Comparison of ENCODE assay signal across 2 cellular contexts in the genomic region with DNA sequence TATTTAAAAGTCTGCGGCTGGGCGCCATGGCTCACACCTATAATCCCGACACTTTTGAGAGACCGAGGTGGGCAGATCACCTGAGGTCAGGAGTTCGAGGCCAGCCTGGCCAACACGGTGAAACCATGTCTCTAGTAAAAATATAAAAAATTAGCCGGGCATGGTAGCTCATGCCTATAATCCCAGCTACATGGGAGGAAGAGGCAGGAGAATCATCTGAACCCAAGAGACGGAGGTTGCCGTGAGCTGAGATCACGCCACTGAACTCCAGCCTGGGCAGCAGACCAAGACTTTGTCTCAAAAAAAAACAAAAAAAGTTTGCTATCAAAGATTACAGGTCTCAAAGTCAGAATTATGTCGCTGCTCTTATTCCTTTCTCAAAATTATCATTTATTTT.
TF ChIP-seq lines count a peak whose summit lies in the region.

No MANE protein-coding gene starts in this region.

TF ChIP-seq in SK-N-SH, 30 proteins besides CTCF, POLR2A, EP300 and RAD21 (continued from another document):
- TF ChIP-seq, protein P1, sequence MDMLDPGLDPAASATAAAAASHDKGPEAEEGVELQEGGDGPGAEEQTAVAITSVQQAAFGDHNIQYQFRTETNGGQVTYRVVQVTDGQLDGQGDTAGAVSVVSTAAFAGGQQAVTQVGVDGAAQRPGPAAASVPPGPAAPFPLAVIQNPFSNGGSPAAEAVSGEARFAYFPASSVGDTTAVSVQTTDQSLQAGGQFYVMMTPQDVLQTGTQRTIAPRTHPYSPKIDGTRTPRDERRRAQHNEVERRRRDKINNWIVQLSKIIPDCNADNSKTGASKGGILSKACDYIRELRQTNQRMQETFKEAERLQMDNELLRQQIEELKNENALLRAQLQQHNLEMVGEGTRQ (IDR thresholded peaks at IDR 0.05; ENCODE audit: borderline replicate concordance, low read depth, low read length) = no peak
- no peak for TF ChIP-seq SIN3A (IDR thresholded peaks at IDR 0.05; ENCODE audit: borderline replicate concordance, low read depth, low read length)
- TF ChIP-seq, protein P2, sequence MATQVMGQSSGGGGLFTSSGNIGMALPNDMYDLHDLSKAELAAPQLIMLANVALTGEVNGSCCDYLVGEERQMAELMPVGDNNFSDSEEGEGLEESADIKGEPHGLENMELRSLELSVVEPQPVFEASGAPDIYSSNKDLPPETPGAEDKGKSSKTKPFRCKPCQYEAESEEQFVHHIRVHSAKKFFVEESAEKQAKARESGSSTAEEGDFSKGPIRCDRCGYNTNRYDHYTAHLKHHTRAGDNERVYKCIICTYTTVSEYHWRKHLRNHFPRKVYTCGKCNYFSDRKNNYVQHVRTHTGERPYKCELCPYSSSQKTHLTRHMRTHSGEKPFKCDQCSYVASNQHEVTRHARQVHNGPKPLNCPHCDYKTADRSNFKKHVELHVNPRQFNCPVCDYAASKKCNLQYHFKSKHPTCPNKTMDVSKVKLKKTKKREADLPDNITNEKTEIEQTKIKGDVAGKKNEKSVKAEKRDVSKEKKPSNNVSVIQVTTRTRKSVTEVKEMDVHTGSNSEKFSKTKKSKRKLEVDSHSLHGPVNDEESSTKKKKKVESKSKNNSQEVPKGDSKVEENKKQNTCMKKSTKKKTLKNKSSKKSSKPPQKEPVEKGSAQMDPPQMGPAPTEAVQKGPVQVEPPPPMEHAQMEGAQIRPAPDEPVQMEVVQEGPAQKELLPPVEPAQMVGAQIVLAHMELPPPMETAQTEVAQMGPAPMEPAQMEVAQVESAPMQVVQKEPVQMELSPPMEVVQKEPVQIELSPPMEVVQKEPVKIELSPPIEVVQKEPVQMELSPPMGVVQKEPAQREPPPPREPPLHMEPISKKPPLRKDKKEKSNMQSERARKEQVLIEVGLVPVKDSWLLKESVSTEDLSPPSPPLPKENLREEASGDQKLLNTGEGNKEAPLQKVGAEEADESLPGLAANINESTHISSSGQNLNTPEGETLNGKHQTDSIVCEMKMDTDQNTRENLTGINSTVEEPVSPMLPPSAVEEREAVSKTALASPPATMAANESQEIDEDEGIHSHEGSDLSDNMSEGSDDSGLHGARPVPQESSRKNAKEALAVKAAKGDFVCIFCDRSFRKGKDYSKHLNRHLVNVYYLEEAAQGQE (IDR thresholded peaks at IDR 0.05; ENCODE audit: low read depth, low read length) = no peak
- no peak for TF ChIP-seq FOXM1 (IDR thresholded peaks at IDR 0.05; ENCODE audit: low read depth)
- TF ChIP-seq GABPA (IDR thresholded peaks at IDR 0.05; ENCODE audit: low read depth) = no peak
- TF ChIP-seq MXI1 (IDR thresholded peaks at IDR 0.05; ENCODE audit: low read depth, low read length) = no peak

TF ChIP-seq in SK-N-SH treated with all-trans-retinoic acid at 6 μM for 48 hours, 23 proteins besides CTCF, POLR2A, EP300 and RAD21 (continued from another document):
- TF ChIP-seq, protein P3, sequence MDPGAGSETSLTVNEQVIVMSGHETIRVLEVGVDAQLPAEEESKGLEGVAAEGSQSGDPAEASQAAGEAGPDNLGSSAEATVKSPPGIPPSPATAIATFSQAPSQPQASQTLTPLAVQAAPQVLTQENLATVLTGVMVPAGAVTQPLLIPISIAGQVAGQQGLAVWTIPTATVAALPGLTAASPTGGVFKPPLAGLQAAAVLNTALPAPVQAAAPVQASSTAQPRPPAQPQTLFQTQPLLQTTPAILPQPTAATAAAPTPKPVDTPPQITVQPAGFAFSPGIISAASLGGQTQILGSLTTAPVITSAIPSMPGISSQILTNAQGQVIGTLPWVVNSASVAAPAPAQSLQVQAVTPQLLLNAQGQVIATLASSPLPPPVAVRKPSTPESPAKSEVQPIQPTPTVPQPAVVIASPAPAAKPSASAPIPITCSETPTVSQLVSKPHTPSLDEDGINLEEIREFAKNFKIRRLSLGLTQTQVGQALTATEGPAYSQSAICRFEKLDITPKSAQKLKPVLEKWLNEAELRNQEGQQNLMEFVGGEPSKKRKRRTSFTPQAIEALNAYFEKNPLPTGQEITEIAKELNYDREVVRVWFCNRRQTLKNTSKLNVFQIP (CRISPR knock-in tag; IDR thresholded peaks at IDR 0.05; ENCODE audit: borderline replicate concordance, low read depth) = no peak
- TF ChIP-seq ESRRG (CRISPR knock-in tag; IDR thresholded peaks at IDR 0.05) = no peak
- TF ChIP-seq GLIS3 (CRISPR knock-in tag; IDR thresholded peaks at IDR 0.05) = no peak
